8 cellular contexts compared by ENCODE assay signal in genomic region chr9:98263482-98264357, GRCh38. TPM values are rescaled to one million over a fixed set of nuclear protein-coding genes. Genes with fewer than 3 reads are reported as not detected.
A peak's percentile ranks its signal among the peaks of the same experiment; 100 is the strongest.
DNase-seq lines count a peak whose midpoint lies in the region; ATAC-seq and TF ChIP-seq lines count a peak whose summit lies in the region.

No MANE protein-coding gene starts in this region.

- TF ChIP-seq CTCF in nephron (IDR thresholded peaks at IDR 0.05; ENCODE audit: unreplicated experiment in 3 of 3), result peak; percentile 91 to 96 (median 95)

- H3K4me1 Mint-ChIP-seq in nephron, result no peaks in the 10 kb centered on the region
- H3K4me1 Mint-ChIP-seq in stimulated activated naive B cell treated with anti-CD40 and anti-IgM and Interleukin-4, amounts not matched to agents 10 μg/mL and 1 μg/mL and 100 μg/mL, for 72 hours, result no peaks in the 10 kb centered on the region

- H3K4me3 Mint-ChIP-seq in nephron, result no peak overlapping the region
- H3K4me3 Mint-ChIP-seq in stimulated activated naive B cell treated with anti-CD40 and anti-IgM and Interleukin-4, amounts not matched to agents 10 μg/mL and 1 μg/mL and 100 μg/mL, for 72 hours, result no peak overlapping the region

- H3K36me3 Mint-ChIP-seq in nephron (ENCODE audit: low read depth), result no peaks in the 10 kb centered on the region
- no peaks in the 10 kb centered on the region for H3K36me3 Mint-ChIP-seq in stimulated activated naive B cell treated with anti-CD40 and anti-IgM and Interleukin-4, amounts not matched to agents 10 μg/mL and 1 μg/mL and 100 μg/mL, for 72 hours

- DNase-seq in CD1c-positive myeloid dendritic cell (ENCODE audit: extremely low spot score) (peak; percentile 87), OCI-M1 (lab: John Stamatoyannopoulos, UW) (peak; percentile 89), activated T-cell treated with anti-CD3 and anti-CD28 coated beads for 4 hours (peak; percentile 73), fibroblast of gingiva (ENCODE audit: low read depth) (peak; percentile 72)
- DNase-seq in Jurkat, Clone E6-1 (ENCODE audit: low read depth, low spot score), result peak; percentile 80
- peak; percentile 69 for DNase-seq in stimulated activated naive B cell treated with anti-CD40 and anti-IgM and Interleukin-4, amounts not matched to agents 10 μg/mL and 1 μg/mL and 100 μg/mL, for 72 hours

- no peak overlapping the region for H3K27ac Mint-ChIP-seq in nephron
- H3K27ac Mint-ChIP-seq in stimulated activated naive B cell treated with anti-CD40 and anti-IgM and Interleukin-4, amounts not matched to agents 10 μg/mL and 1 μg/mL and 100 μg/mL, for 72 hours, result no peak overlapping the region

- H3K4me3 ChIP-seq in Jurkat, Clone E6-1 (ENCODE audit: low read length), result no peak overlapping the region

- peaks cover 9% of the 10 kb centered on the region for H3K27me3 Mint-ChIP-seq in nephron (ENCODE audit: low read depth)
- peaks cover 18 to 22% of the 10 kb centered on the region in 2 donors for H3K27me3 Mint-ChIP-seq in stimulated activated naive B cell treated with anti-CD40 and anti-IgM and Interleukin-4, amounts not matched to agents 10 μg/mL and 1 μg/mL and 100 μg/mL, for 72 hours

- ATAC-seq in GM19468 (IDR thresholded peaks at IDR 0.05; ENCODE audit: extremely low read depth, unreplicated experiment), result peak; percentile 90
- ATAC-seq in stimulated activated naive B cell treated with anti-CD40 and anti-IgM and Interleukin-4, amounts not matched to agents 10 μg/mL and 1 μg/mL and 100 μg/mL, for 72 hours (replicated peaks), result peak; percentile 99 to 100

- no peaks in the 10 kb centered on the region for H3K9me3 Mint-ChIP-seq in nephron
- H3K9me3 Mint-ChIP-seq in stimulated activated naive B cell treated with anti-CD40 and anti-IgM and Interleukin-4, amounts not matched to agents 10 μg/mL and 1 μg/mL and 100 μg/mL, for 72 hours, result no peaks in the 10 kb centered on the region

RNA-seq across cellular contexts. Expression of gene TBC1D2, which starts 8.3 kb away (rescaled TPM):
- polyA plus RNA-seq in Jurkat, Clone E6-1 (2012; ENCODE audit: insufficient read depth, insufficient read length), result 4.2 TPM
